ENCODE assay signal across 10 cellular contexts in genomic region chr1:65368403-65368802, GRCh38.
"Had no signal": no experiment of that assay in that cellular context is flagged by ENCODE, and none has a peak within 500 bp of the region (broad histone marks: within the 10 kb centered on the region; RNA-seq: fewer than 3 reads in every experiment).

No MANE protein-coding gene starts in this region.

- FAIRE-seq: H54 had no signal

- H3K9me3 ChIP-seq: HAP-1 had no signal

- H3K4me3 Mint-ChIP-seq: GM23338, H9, HFFc6 had no signal

- H3K4me1 ChIP-seq: HAP-1 had no signal

- ATAC-seq: GM23338, HCT116 had no signal

- H3K36me3 ChIP-seq: HAP-1 had no signal

- H3K27ac ChIP-seq: GM23248 had no signal

- H3K4me2 ChIP-seq: GM23338 had no signal

- H3K9ac ChIP-seq: GM23248 had no signal

- H3K9me3 Mint-ChIP-seq: GM23338, H9, HFFc6 had no signal

- H2AFZ ChIP-seq: GM23248, GM23338 had no signal

- H3K4me3 ChIP-seq: GM23248, GM23338, HAP-1 had no signal

- DNase-seq: GM23248, GOT3, H7, H9, HCEC 1CT, HFFc6 had no signal
